Comparison of ENCODE assay signal across 8 cellular contexts in genomic region chr11:118921121-118921928, GRCh38. TPM values are rescaled to one million over a fixed set of nuclear protein-coding genes. Genes with fewer than 3 reads are reported as not detected.
DNase-seq lines count a peak whose midpoint lies in the region; ATAC-seq and TF ChIP-seq lines count a peak whose summit lies in the region.

No MANE protein-coding gene starts in this region.

- intact Hi-C loops in right lobe of liver (cut with DNase I) = no loop called here

- peak overlapping the region; percentile 98 for H3K4me3 Mint-ChIP-seq in chondrocyte (ENCODE audit: unreplicated experiment)

- TF ChIP-seq CTCF in chondrocyte (IDR thresholded peaks at IDR 0.05) (no peak), right lobe of liver (IDR thresholded peaks at IDR 0.05) (no peak), thoracic aorta (IDR thresholded peaks at IDR 0.05) (no peak)

- peak; percentile 8 for TF ChIP-seq POLR2A in right lobe of liver (IDR thresholded peaks at IDR 0.05)

- H3K9me3 ChIP-seq in BLaER1 treated with 17β-estradiol and CSF1 and Interleukin-3, amounts not matched to agents 10 nM and 100 nM (replicated peaks in 1 of 11) = no peaks in the 10 kb centered on the region
- H3K9me3 ChIP-seq in right lobe of liver (no peaks in the 10 kb centered on the region), thoracic aorta (no peaks in the 10 kb centered on the region)

- no peaks in the 10 kb centered on the region for H3K27me3 Mint-ChIP-seq in chondrocyte (ENCODE audit: low read depth)

- peak; percentile 23 for DNase-seq in MV-4-11 (lab: John Stamatoyannopoulos, UW)
- no peak for DNase-seq in chondrocyte (ENCODE audit: low spot score)
- DNase-seq in right lobe of liver = peak; percentile 76 to 92 (median 86)
- no peak for DNase-seq in thoracic aorta (ENCODE audit: low spot score)
- DNase-seq in NCI-H1105 (lab: John Stamatoyannopoulos, UW) = no peak
- DNase-seq in cerebellar nuclear complex (lab: John Stamatoyannopoulos, UW) = no peak
- no peak for DNase-seq in NK-92 (lab: John Stamatoyannopoulos, UW; ENCODE audit: unreplicated experiment)

- peaks cover 3% of the 10 kb centered on the region for H3K36me3 Mint-ChIP-seq in chondrocyte (ENCODE audit: low read depth)

- H3K9me3 Mint-ChIP-seq in chondrocyte (ENCODE audit: low read depth) = no peaks in the 10 kb centered on the region

- peaks cover 69% of the 10 kb centered on the region for H3K4me1 Mint-ChIP-seq in chondrocyte (ENCODE audit: low read depth)

- WGBS in right lobe of liver (ENCODE audit: insufficient coverage, low coverage, low lambda C conversion rate, missing lambda C conversion rate) = 8% methylated on average over 7 of the region's 13 CpGs

- peaks cover 0 to 16% (median 0%) of the 10 kb centered on the region in 11 experiments; a peak in 3 of 22 replicates for H3K36me3 ChIP-seq in BLaER1 treated with 17β-estradiol and CSF1 and Interleukin-3, amounts not matched to agents 10 nM and 100 nM
- H3K36me3 ChIP-seq in right lobe of liver (no peaks in the 10 kb centered on the region), thoracic aorta (no peaks in the 10 kb centered on the region)

- H3K4me2 ChIP-seq in BLaER1 treated with 17β-estradiol and CSF1 and Interleukin-3, amounts not matched to agents 10 nM and 100 nM = peak overlapping the region; percentile 95 to 100 (median 99)

- peak overlapping the region; percentile 97 for H3K27ac Mint-ChIP-seq in chondrocyte (ENCODE audit: unreplicated experiment)

- peak; percentile 23 to 44 (median 32) for ATAC-seq in right lobe of liver
- peak; percentile 10 for ATAC-seq in thoracic aorta (ENCODE audit: insufficient number of reproducible peaks, low FRiP score, low read depth)

- peak overlapping the region; percentile 88 to 100 (median 98) for H3K4me3 ChIP-seq in BLaER1 treated with 17β-estradiol and CSF1 and Interleukin-3, amounts not matched to agents 10 nM and 100 nM
- H3K4me3 ChIP-seq in right lobe of liver (peak overlapping the region; percentile 32 to 86 (median 78)), thoracic aorta (peak overlapping the region; percentile 98)

- peaks cover 42 to 62% (median 50%) of the 10 kb centered on the region in 11 experiments; a peak in 20 of 22 replicates for H4K20me1 ChIP-seq in BLaER1 treated with 17β-estradiol and CSF1 and Interleukin-3, amounts not matched to agents 10 nM and 100 nM

- no peaks in the 10 kb centered on the region for H3K27me3 ChIP-seq in BLaER1 treated with 17β-estradiol and CSF1 and Interleukin-3, amounts not matched to agents 10 nM and 100 nM
- H3K27me3 ChIP-seq in right lobe of liver = no peaks in the 10 kb centered on the region
- no peaks in the 10 kb centered on the region for H3K27me3 ChIP-seq in thoracic aorta (replicated peaks; ENCODE audit: insufficient read depth)

- peaks cover 76 to 87% (median 79%) of the 10 kb centered on the region in 10 experiments for H3K4me1 ChIP-seq in BLaER1 treated with 17β-estradiol and CSF1 and Interleukin-3, amounts not matched to agents 10 nM and 100 nM
- H3K4me1 ChIP-seq in right lobe of liver = peaks cover 2 to 71% (median 43%) of the 10 kb centered on the region in 4 donors
- H3K4me1 ChIP-seq in thoracic aorta (ENCODE audit: control insufficient read depth in 1 of 2, low read depth in 2 of 2) = peaks cover 53 to 77% of the 10 kb centered on the region in 2 donors

- peak overlapping the region in 10 of 11 experiments; percentile 74 to 96 (median 88); a peak in 19 of 22 replicates for H3K27ac ChIP-seq in BLaER1 treated with 17β-estradiol and CSF1 and Interleukin-3, amounts not matched to agents 10 nM and 100 nM
- peak overlapping the region; percentile 74 to 87 (median 86) for H3K27ac ChIP-seq in right lobe of liver
- H3K27ac ChIP-seq in thoracic aorta = peak overlapping the region; percentile 93 to 96

- H3K9ac ChIP-seq in BLaER1 treated with 17β-estradiol and CSF1 and Interleukin-3, amounts not matched to agents 10 nM and 100 nM = peak overlapping the region; percentile 86 to 95 (median 91); a peak in 20 of 22 replicates

RNA-seq across cellular contexts. Expression of gene BCL9L, which starts 4.4 kb away (rescaled TPM):
- total RNA-seq in chondrocyte = 131 to 145 TPM (median 138 TPM) in 3 replicates
- 10 to 100 TPM; 10.2 to 22.5 (median 19.8) TPM for total RNA-seq in right lobe of liver
- 10 to 100 TPM; 28.6 to 68.8 TPM for total RNA-seq in thoracic aorta

RNA-seq across cellular contexts. Expression of gene UPK2, which starts 34.8 kb away (rescaled TPM):
- total RNA-seq in chondrocyte = 0.22 to 0.63 TPM (median 0.38 TPM) in 3 replicates
- total RNA-seq in right lobe of liver = not detected
- total RNA-seq in thoracic aorta = not detected

RNA-seq across cellular contexts. Expression of gene CXCR5, which starts 37.6 kb away (rescaled TPM):
- 0.07 to 0.27 TPM in 2 of 3 replicates, not detected in the other for total RNA-seq in chondrocyte
- under 1 TPM in 2 of 6 experiments, not detected in 4; 0.07 TPM for total RNA-seq in right lobe of liver
- total RNA-seq in thoracic aorta = not detected

RNA-seq across cellular contexts. Expression of gene FOXR1, which starts 50.2 kb away (rescaled TPM):
- total RNA-seq in chondrocyte (not detected in 3 replicates), right lobe of liver (not detected), thoracic aorta (not detected)

Comparison
In these comparisons a context has a peak if more than half of its experiments do, and no peak if none do; other contexts are left out.
1. DNase-seq: peak in MV-4-11 (single experiment) and right lobe of liver (3 of 3); none in chondrocyte (single experiment), thoracic aorta (single experiment), NCI-H1105 (single experiment), cerebellar nuclear complex (0 of 2) and NK-92 (single experiment).
2. Peak in every context shown above with its lines, with median percentiles within 50 percentile points of each other: H3K27ac ChIP-seq and H3K4me3 ChIP-seq.